In genomic region chr17:6071528-6072065, GRCh38 we compare ENCODE assay signal across 14 cellular contexts. TPM values are rescaled to one million over a fixed set of nuclear protein-coding genes. Genes with fewer than 3 reads are reported as not detected.
DNase-seq lines count a peak whose midpoint lies in the region; ATAC-seq and TF ChIP-seq lines count a peak whose summit lies in the region.
"Had no signal": no experiment of that assay in that cellular context is flagged by ENCODE, and none has a peak within 500 bp of the region (broad histone marks: within the 10 kb centered on the region; RNA-seq: fewer than 3 reads in every experiment).

No MANE protein-coding gene starts in this region.

- TF ChIP-seq POLR2A in gastrocnemius medialis (IDR thresholded peaks at IDR 0.05) = no peak

- in situ Hi-C loops in astrocyte of the cerebellum (cut with HindIII; ENCODE audit: low sequenced_read_pairs) = no loop called here
- in situ Hi-C loops in gastrocnemius medialis (cut with MboI; ENCODE audit: low sequenced_read_pairs in 4 of 4) = loop anchor here in 2 of 4 donors (25.0 kb wide), 3 partner anchors 91 to 484 kb away; partner anchors contain the start of gene NLRP1 (in 2 of the 2)

- H3K36me3 ChIP-seq in HEK293 (ENCODE audit: control insufficient read depth in 2 of 2, insufficient read depth in 1 of 2, low read length in 2 of 2) = no peaks in the 10 kb centered on the region
- no peaks in the 10 kb centered on the region for H3K36me3 ChIP-seq in kidney epithelial cell (ENCODE audit: control insufficient read depth, insufficient read depth, low read length)
- no peaks in the 10 kb centered on the region for H3K36me3 ChIP-seq in gastrocnemius medialis

- H3K4me3 ChIP-seq in HEK293 (ENCODE audit: low read depth, low read length) (peak overlapping the region; percentile 59), astrocyte of the cerebellum (ENCODE audit: low read depth, low read length) (peak overlapping the region; percentile 42), kidney epithelial cell (ENCODE audit: low read depth, low read length) (peak overlapping the region; percentile 56), gastrocnemius medialis (peak overlapping the region; percentile 46 to 62 (median 60))

- H3K9me3 ChIP-seq in HEK293 (ENCODE audit: control insufficient read depth, insufficient read depth, low read depth, low read length) (no peaks in the 10 kb centered on the region), gastrocnemius medialis (no peaks in the 10 kb centered on the region)
- H3K9me3 ChIP-seq: Caco-2 had no signal

- POLR2A ChIA-PET in HEK293 (lab: Yijun Ruan, JAX) = interaction anchor here (0.9 to 1.3 kb wide), 2 partner anchors 10 to 178 kb away, joined by 3 read pairs; no protein-coding TSS in a partner anchor

- H3K4me1 ChIP-seq in HEK293 (ENCODE audit: control insufficient read depth, insufficient read depth, low read length) (peaks cover 10% of the 10 kb centered on the region), gastrocnemius medialis (peaks cover 33 to 36% of the 10 kb centered on the region in 2 donors)
- H3K4me1 ChIP-seq: Caco-2 had no signal

- no peak for TF ChIP-seq CTCF in HEK293 (tag by site-specific recombination; IDR thresholded peaks at IDR 0.05)
- TF ChIP-seq CTCF in astrocyte of the cerebellum (IDR thresholded peaks at IDR 0.05; ENCODE audit: low read depth, low read length, missing control alignments) = no peak
- TF ChIP-seq CTCF in kidney epithelial cell (IDR thresholded peaks at IDR 0.05; ENCODE audit: insufficient read depth, low read length, poor library complexity, severe bottlenecking) = no peak
- no peak for TF ChIP-seq CTCF in gastrocnemius medialis (IDR thresholded peaks at IDR 0.05 in 4 of 5, conservative IDR thresholded peaks at IDR 0.05 in 1 of 5)

- H3K27me3 ChIP-seq in kidney epithelial cell (ENCODE audit: control insufficient read depth, insufficient read depth, low read length) = no peaks in the 10 kb centered on the region
- no peaks in the 10 kb centered on the region for H3K27me3 ChIP-seq in gastrocnemius medialis

- DNase-seq in astrocyte of the cerebellum (ENCODE audit: low read depth) = no peak
- no peak for DNase-seq in kidney epithelial cell (ENCODE audit: low read depth)
- no peak for DNase-seq in gastrocnemius medialis
- no peak for DNase-seq in DMS153 (lab: John Stamatoyannopoulos, UW)
- DNase-seq in NCI-H524 (lab: John Stamatoyannopoulos, UW) = no peak
- DNase-seq: activated CD4-positive, alpha-beta T cell treated with anti-CD3 and anti-CD28 coated beads, Interleukin-2, amount 50 U/mL, for 4 hours; Caco-2; effector memory CD8-positive, alpha-beta T cell; NCI-H1092; SW 1271 had no signal

- 0 out of 2 replicates have a peak overlapping the region, but pooled peaks have one; percentile 24 for H3K27ac ChIP-seq in HEK293 (ENCODE audit: extremely low read depth, low read depth, low read length)
- H3K27ac ChIP-seq in gastrocnemius medialis = peak overlapping the region in 1 of 4 donors; percentile 45

- CTCF ChIA-PET in HEK293 (lab: Yijun Ruan, JAX) = interaction anchor here (0.6 to 1.3 kb wide), 3 partner anchors 10 to 89 kb away, joined by 3 to 5 read pairs (median 3); no protein-coding TSS in a partner anchor

- ATAC-seq in gastrocnemius medialis (no peak), GM18858 (IDR thresholded peaks at IDR 0.05; ENCODE audit: unreplicated experiment) (no peak), GM19455 (IDR thresholded peaks at IDR 0.05; ENCODE audit: unreplicated experiment) (no peak)
- ATAC-seq: activated naive CD4-positive, alpha-beta T cell treated with anti-CD3 and anti-CD28 coated beads, Interleukin-2, amount 50 U/mL, for 72 hours; effector memory CD8-positive, alpha-beta T cell had no signal

- intact Hi-C loops in gastrocnemius medialis (cut with DNase I; ENCODE audit: low total_unique reads) = loop anchor here (2.0 kb wide), 2 partner anchors 13 to 27 kb away; no protein-coding TSS in a partner anchor

TF ChIP-seq in HEK293, 187 proteins besides CTCF, POLR2A, EP300 and RAD21 (continues in another document):
- TF ChIP-seq ZNF777 (tag by site-specific recombination; IDR thresholded peaks at IDR 0.05; ENCODE audit: borderline replicate concordance) (no peak), ZNF549 (tag by site-specific recombination; IDR thresholded peaks at IDR 0.05) (no peak), MYNN (tag by site-specific recombination; IDR thresholded peaks at IDR 0.05; ENCODE audit: borderline replicate concordance) (no peak), ZNF366 (tag by site-specific recombination; conservative IDR thresholded peaks at IDR 0.05) (0 out of 2 replicates have a peak, but pooled peaks have one; percentile 11), ZNF449 (tag by site-specific recombination; IDR thresholded peaks at IDR 0.05) (0 out of 2 replicates have a peak, but pooled peaks have one; percentile 32), SCRT2 (tag by site-specific recombination; IDR thresholded peaks at IDR 0.05) (peak; percentile 60; the same call in 1 of the 2 replicates), ZNF48 (tag by site-specific recombination; IDR thresholded peaks at IDR 0.05) (no peak), PRDM1 (tag by site-specific recombination; IDR thresholded peaks at IDR 0.05) (peak; percentile 84), ZNF654 (tag by site-specific recombination; IDR thresholded peaks at IDR 0.05; ENCODE audit: low read depth) (no peak), ZNF514 (tag by site-specific recombination; IDR thresholded peaks at IDR 0.05) (no peak), SP3 (tag by site-specific recombination; IDR thresholded peaks at IDR 0.05) (no peak), HIC1 (tag by site-specific recombination; IDR thresholded peaks at IDR 0.05) (no peak), REPIN1 (tag by site-specific recombination; IDR thresholded peaks at IDR 0.05; ENCODE audit: low read depth) (no peak), ZFP41 (tag by site-specific recombination; IDR thresholded peaks at IDR 0.05; ENCODE audit: borderline replicate concordance) (no peak), PRDM10 (tag by site-specific recombination; IDR thresholded peaks at IDR 0.05) (peak; percentile 87), ZNF670 (tag by site-specific recombination; IDR thresholded peaks at IDR 0.05; ENCODE audit: low read depth) (no peak)

RNA-seq across cellular contexts. Expression of gene WSCD1, which starts 1.4 kb away (rescaled TPM):
- 21.4 and 23.5 TPM in 2 replicates for total RNA-seq in kidney epithelial cell
- total RNA-seq in gastrocnemius medialis = 10 to 100 TPM in 1 of 4 donors, 1 to 10 TPM in 3; 2.7 to 15.3 (median 5.9) TPM
- total RNA-seq: Caco-2 had no signal
